ENCODE assay signal across 10 cellular contexts in the genomic region with DNA sequence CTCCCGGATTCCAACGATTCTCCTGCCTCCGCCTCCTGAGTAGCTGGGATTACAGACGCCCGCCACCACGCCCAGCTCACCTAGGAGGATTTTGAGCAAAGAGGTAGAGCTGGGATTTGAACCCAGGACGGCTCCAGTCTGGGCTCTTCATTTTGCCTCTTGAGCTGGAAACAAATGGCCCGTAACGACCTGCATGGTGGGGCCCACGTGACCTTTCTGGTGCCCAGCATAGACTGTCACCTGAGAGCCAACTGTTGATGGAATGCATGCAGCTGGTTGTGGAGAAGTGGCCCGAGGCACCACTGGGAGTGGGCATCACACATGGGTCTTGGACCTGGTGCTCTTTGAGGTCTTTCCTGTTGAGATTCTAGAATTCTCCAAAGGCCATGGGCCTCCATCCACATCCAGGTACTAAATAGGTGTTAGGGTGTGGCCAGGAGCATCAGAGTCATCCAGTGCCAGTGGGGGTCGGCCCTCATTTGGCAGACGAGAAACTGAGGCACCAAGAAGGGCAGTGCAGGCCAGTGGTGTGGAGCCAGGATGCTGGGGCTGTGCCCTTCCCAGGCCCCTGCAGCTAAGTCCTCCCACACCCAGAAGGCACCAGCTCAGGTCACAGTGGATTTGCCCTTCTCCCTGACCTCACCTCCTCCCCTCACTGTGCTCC. TPM values are rescaled to one million over a fixed set of nuclear protein-coding genes. Genes with fewer than 3 reads are reported as not detected.
DNase-seq lines count a peak whose midpoint lies in the region; ATAC-seq and TF ChIP-seq lines count a peak whose summit lies in the region.
"Had no signal": no experiment of that assay in that cellular context is flagged by ENCODE, and none has a peak within 500 bp of the region (broad histone marks: within the 10 kb centered on the region; RNA-seq: fewer than 3 reads in every experiment).

No MANE protein-coding gene starts in this region.

- H3K36me3 Mint-ChIP-seq in dendritic cell treated with granulocyte-macrophage colony-stimulating factor and Interleukin-4, amounts not matched to agents 40 ng/mL and 50 ng/mL, for 4 days (ENCODE audit: low read depth): peaks cover 96% of the 10 kb centered on the region

- intact Hi-C loops in dendritic cell treated with granulocyte-macrophage colony-stimulating factor and Interleukin-4, amounts not matched to agents 40 ng/mL and 50 ng/mL, for 4 days (cut with micrococcal nuclease): loop anchor here (10.0 kb wide), 2 partner anchors 209 to 349 kb away; a partner anchor contains a TSS
- intact Hi-C loops in gastrocnemius medialis (cut with DNase I; ENCODE audit: low total_unique reads): loop anchor here (10.0 kb wide), 4 partner anchors 751 to 1919 kb away; a partner anchor contains a TSS

- in situ Hi-C loops in gastrocnemius medialis (cut with MboI; ENCODE audit: low sequenced_read_pairs in 4 of 4): loop anchor here in 2 of 4 donors (25.0 kb wide), 2 partner anchors 212 to 362 kb away; a partner anchor contains a TSS

- no peak overlapping the region for H3K4me2 ChIP-seq in OCI-LY3 (ENCODE audit: low read length)

- peak overlapping the region; percentile 100 for H3K27ac Mint-ChIP-seq in dendritic cell treated with granulocyte-macrophage colony-stimulating factor and Interleukin-4, amounts not matched to agents 40 ng/mL and 50 ng/mL, for 4 days

- H3K4me3 ChIP-seq in OCI-LY3 (ENCODE audit: low read length) (no peak overlapping the region), gastrocnemius medialis (peak overlapping the region in 1 of 4 donors; percentile 100)

- H3K4me1 Mint-ChIP-seq in dendritic cell treated with granulocyte-macrophage colony-stimulating factor and Interleukin-4, amounts not matched to agents 40 ng/mL and 50 ng/mL, for 4 days (ENCODE audit: low read depth): peaks cover 77% of the 10 kb centered on the region

- no peak overlapping the region for H3K9ac ChIP-seq in OCI-LY3 (ENCODE audit: low read length)

- no peak for TF ChIP-seq POLR2A in gastrocnemius medialis (IDR thresholded peaks at IDR 0.05)

- H3K36me3 ChIP-seq in OCI-LY3 (replicated peaks; ENCODE audit: low read depth, low read length) (peaks cover 59% of the 10 kb centered on the region), gastrocnemius medialis (peaks cover 0 to 28% of the 10 kb centered on the region in 2 donors)

- no peaks in the 10 kb centered on the region for H3K9me3 ChIP-seq in OCI-LY3 (ENCODE audit: insufficient read depth, low read length)
- no peaks in the 10 kb centered on the region for H3K9me3 ChIP-seq in gastrocnemius medialis
- H3K9me3 ChIP-seq: adrenal gland had no signal

- H3K9me3 Mint-ChIP-seq in dendritic cell treated with granulocyte-macrophage colony-stimulating factor and Interleukin-4, amounts not matched to agents 40 ng/mL and 50 ng/mL, for 4 days: no peaks in the 10 kb centered on the region

- H3K27me3 ChIP-seq in OCI-LY3 (ENCODE audit: low read depth, low read length): no peaks in the 10 kb centered on the region
- no peaks in the 10 kb centered on the region for H3K27me3 ChIP-seq in gastrocnemius medialis
- H3K27me3 ChIP-seq: adrenal gland had no signal

- DNase-seq in DMS 273 (lab: John Stamatoyannopoulos, UW; ENCODE audit: unreplicated experiment) (peak; percentile 50), DMS 273 treated with DMSO at 0.1 percent for 48 hours (lab: John Stamatoyannopoulos, UW) (no peak), gastrocnemius medialis (peak in 1 of 2 donors; percentile 60), NCI-H1048 (lab: John Stamatoyannopoulos, UW) (no peak)
- DNase-seq: 8988T had no signal

- ATAC-seq in gastrocnemius medialis: no peak
- ATAC-seq in HG03432 (IDR thresholded peaks at IDR 0.05; ENCODE audit: unreplicated experiment): no peak
- ATAC-seq in HG02852 (IDR thresholded peaks at IDR 0.05; ENCODE audit: unreplicated experiment): no peak

- H3K27me3 Mint-ChIP-seq in dendritic cell treated with granulocyte-macrophage colony-stimulating factor and Interleukin-4, amounts not matched to agents 40 ng/mL and 50 ng/mL, for 4 days: no peaks in the 10 kb centered on the region

- peaks cover 86% of the 10 kb centered on the region for H3K79me2 ChIP-seq in OCI-LY3 (ENCODE audit: low read length)

- peak overlapping the region; percentile 29 for H3K27ac ChIP-seq in OCI-LY3 (ENCODE audit: low read length)
- peak overlapping the region; percentile 95 to 100 (median 100) for H3K27ac ChIP-seq in gastrocnemius medialis

- peaks cover 42% of the 10 kb centered on the region for H4K20me1 ChIP-seq in OCI-LY3 (ENCODE audit: insufficient read depth, low read length)

- H2AFZ ChIP-seq in OCI-LY3 (ENCODE audit: low read depth, low read length): no peak overlapping the region

- H3K4me1 ChIP-seq in OCI-LY3 (ENCODE audit: low read length): peaks cover 68% of the 10 kb centered on the region
- H3K4me1 ChIP-seq in gastrocnemius medialis: peaks cover 62 to 70% of the 10 kb centered on the region in 2 donors

- TF ChIP-seq CTCF in OCI-LY3 (IDR thresholded peaks at IDR 0.05; ENCODE audit: low read depth, low read length): no peak
- no peak for TF ChIP-seq CTCF in gastrocnemius medialis (IDR thresholded peaks at IDR 0.05 in 4 of 5, conservative IDR thresholded peaks at IDR 0.05 in 1 of 5)

- peak overlapping the region; percentile 13 for H3K4me3 Mint-ChIP-seq in dendritic cell treated with granulocyte-macrophage colony-stimulating factor and Interleukin-4, amounts not matched to agents 40 ng/mL and 50 ng/mL, for 4 days

RNA-seq across cellular contexts. Expression of a gene that starts 3.9 kb away (rescaled TPM):
- 100 to 1,000 TPM; 480 to 666 (median 533) TPM for total RNA-seq in gastrocnemius medialis

RNA-seq across cellular contexts. Expression of a gene that starts 8.3 kb away (rescaled TPM):
- 100 to 1,000 TPM in 2 of 4 donors, 10 to 100 TPM in 2; 72.2 to 128 (median 104) TPM for total RNA-seq in gastrocnemius medialis

RNA-seq across cellular contexts. Expression of a gene that starts 22.1 kb away (rescaled TPM):
- 10 to 100 TPM; 11.4 to 25.4 (median 12.9) TPM for total RNA-seq in gastrocnemius medialis

RNA-seq across cellular contexts. Expression of a gene that starts 46.3 kb away (rescaled TPM):
- not detected for total RNA-seq in gastrocnemius medialis
